In genomic region chr20:1266167-1266973, GRCh38 we compare ENCODE assay signal across 8 cellular contexts. TPM values are rescaled to one million over a fixed set of nuclear protein-coding genes. Genes with fewer than 3 reads are reported as not detected.
DNase-seq lines count a peak whose midpoint lies in the region; ATAC-seq and TF ChIP-seq lines count a peak whose summit lies in the region.

TSS of gene SNPH (plus strand) at chr20:1266294. CDS start at chr20:1296240, 29,946 bp downstream.

- no peak for TF ChIP-seq POLR2A in tibial nerve (IDR thresholded peaks at IDR 0.05)

- ATAC-seq in GM18868 (IDR thresholded peaks at IDR 0.05; ENCODE audit: unreplicated experiment) (peak; percentile 71), T-cell (replicated peaks in 1 of 4) (peak; percentile 91 to 93 (median 92)), heart right ventricle (peak; percentile 89 to 94 (median 91)), HG02970 (IDR thresholded peaks at IDR 0.05; ENCODE audit: low FRiP score, unreplicated experiment) (no peak)

- H3K4me3 ChIP-seq in heart right ventricle: peak within 1 kb of the TSS; percentile 42 to 96 (median 88)
- peak within 1 kb of the TSS; percentile 40 to 92 (median 86) for H3K4me3 ChIP-seq in tibial nerve

- CTCF ChIA-PET in T-cell (lab: Charles Lee): interaction anchor here in 1 of 2 donors (0.6 to 1.1 kb wide), 3 partner anchors 12 to 148 kb away, joined by 3 read pairs; no protein-coding TSS in a partner anchor

- H3K4me1 Mint-ChIP-seq in T-cell: peaks cover 70 to 76% (median 71%) of the 10 kb centered on the region in 3 donors

- no peak for TF ChIP-seq EP300 in Ishikawa (IDR thresholded peaks at IDR 0.05; ENCODE audit: borderline replicate concordance)
- TF ChIP-seq EP300 in tibial nerve (IDR thresholded peaks at IDR 0.05): no peak

- peaks cover 0 to 27% (median 18%) of the 10 kb centered on the region in 9 donors for H3K4me1 ChIP-seq in heart right ventricle
- peaks cover 0 to 23% (median 11%) of the 10 kb centered on the region in 4 donors for H3K4me1 ChIP-seq in tibial nerve

- H3K36me3 ChIP-seq in heart right ventricle (no peaks in the 10 kb centered on the region), tibial nerve (no peaks in the 10 kb centered on the region)

- H3K27me3 Mint-ChIP-seq in T-cell: no peaks in the 10 kb centered on the region

- peak within 1 kb of the TSS; percentile 96 to 98 for H3K27ac Mint-ChIP-seq in T-cell

- DNase-seq in T-cell (peak; percentile 44 to 79 (median 68)), amniotic epithelial cell (ENCODE audit: low read depth) (peak; percentile 73), heart right ventricle (peak; percentile 65 to 81), posterior vena cava (ENCODE audit: low spot score) (peak; percentile 88), tibial nerve (ENCODE audit: low spot score in 2 of 2) (peak; percentile 33 to 47)

- peak within 1 kb of the TSS in 9 of 10 donors; percentile 40 to 78 (median 62) for H3K27ac ChIP-seq in heart right ventricle
- H3K27ac ChIP-seq in tibial nerve: peak within 1 kb of the TSS in 3 of 4 donors; percentile 28 to 77 (median 59)

- TF ChIP-seq RAD21 in Ishikawa (IDR thresholded peaks at IDR 0.05; ENCODE audit: low read depth): no peak

- H3K27me3 ChIP-seq in heart right ventricle (peaks cover 0 to 35% (median under 1%) of the 10 kb centered on the region in 7 donors), tibial nerve (peaks cover 0 to 9% of the 10 kb centered on the region in 2 donors)

- 0% methylated on average over 55 to 61 of the region's 61 CpGs for WGBS in heart right ventricle, 2 donors
- 1% methylated on average over 47 to 53 of the region's 61 CpGs for WGBS in tibial nerve, 2 donors

- peak within 1 kb of the TSS; percentile 85 to 90 (median 86) for H3K4me3 Mint-ChIP-seq in T-cell

- TF ChIP-seq CTCF in heart right ventricle (IDR thresholded peaks at IDR 0.05): peak in 1 of 9 donors; percentile 12
- no peak for TF ChIP-seq CTCF in tibial nerve (IDR thresholded peaks at IDR 0.05)

- intact Hi-C loops in heart right ventricle (cut with DNase I): no loop called here
- intact Hi-C loops in posterior vena cava (cut with DNase I): loop anchor here in 1 of 2 donors (2.0 kb wide), 1 partner anchor 36 kb away; no protein-coding TSS in a partner anchor

- H3K9me3 Mint-ChIP-seq in T-cell: no peaks in the 10 kb centered on the region

- POLR2A ChIA-PET in T-cell (lab: Charles Lee): interaction anchor here in 1 of 2 donors (0.6 to 0.7 kb wide), 3 partner anchors 34 to 493 kb away, joined by 3 to 5 read pairs (median 4); no protein-coding TSS in a partner anchor

- H3K9me3 ChIP-seq in heart right ventricle: peaks cover 0 to 12% (median 0%) of the 10 kb centered on the region in 11 donors
- no peaks in the 10 kb centered on the region for H3K9me3 ChIP-seq in tibial nerve

- peaks cover 3% of the 10 kb centered on the region for H3K36me3 Mint-ChIP-seq in T-cell

TF ChIP-seq in Ishikawa, 13 proteins besides CTCF, POLR2A, EP300 and RAD21:
- peak; percentile 46; the same call in 1 of the 2 replicates for TF ChIP-seq MAX (IDR thresholded peaks at IDR 0.05)
- TF ChIP-seq USF1 (IDR thresholded peaks at IDR 0.05): no peak
- TF ChIP-seq TCF12 (IDR thresholded peaks at IDR 0.05; ENCODE audit: low read depth): no peak
- TF ChIP-seq EGR1 (IDR thresholded peaks at IDR 0.05): no peak
TF ChIP-seq in Ishikawa: peak in this region for 1.

RNA-seq across cellular contexts. Expression of gene SNPH, which starts in this region (rescaled TPM):
- total RNA-seq in T-cell: 10 to 100 TPM; 12.9 to 29.8 (median 23.4) TPM
- 10 to 100 TPM in 6 of 10 donors, 1 to 10 TPM in 4; 6.0 to 14.3 (median 11.3) TPM for total RNA-seq in heart right ventricle
- 1 to 10 TPM; 1.5 to 4.8 TPM for polyA plus RNA-seq in heart right ventricle
- total RNA-seq in posterior vena cava: 10 to 100 TPM in 1 of 2 donors, 1 to 10 TPM in 1; 8.9 to 11.9 TPM
- 1 to 10 TPM; 4.5 to 7.4 (median 6.9) TPM for total RNA-seq in tibial nerve
